Comparison of ENCODE assay signal across 9 cellular contexts in the genomic region with DNA sequence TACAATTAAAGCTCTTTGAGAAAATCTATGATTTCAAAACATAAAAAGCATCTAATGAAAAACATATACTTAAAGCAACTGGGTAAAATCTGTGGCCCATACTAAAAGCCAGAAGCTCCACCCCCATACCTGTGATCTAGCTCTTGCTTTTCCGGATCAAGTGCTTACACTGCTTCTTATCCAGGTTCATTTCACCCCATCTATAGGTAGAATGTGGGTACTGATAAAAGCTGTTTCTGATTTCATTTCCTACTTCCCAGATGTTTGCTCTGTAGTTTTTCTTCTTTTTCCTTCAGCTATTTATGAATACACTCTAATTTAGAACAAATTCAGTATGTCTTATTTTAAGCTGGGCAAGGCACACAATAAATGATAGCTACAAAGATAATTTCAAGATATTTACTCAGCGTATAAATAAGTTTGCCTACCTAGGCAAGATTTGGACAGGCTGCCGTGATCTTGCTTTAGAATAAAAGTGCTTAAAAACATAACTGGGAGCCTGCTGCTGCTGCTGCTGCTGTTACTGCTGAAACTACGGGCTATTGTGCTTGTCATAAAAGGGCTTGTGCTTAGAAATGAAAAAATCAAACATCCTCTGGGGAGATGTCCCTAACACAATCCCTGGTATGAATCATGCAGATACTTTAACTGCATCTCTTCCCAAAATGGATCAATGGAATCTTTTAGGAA. TPM values are rescaled to one million over a fixed set of nuclear protein-coding genes. Genes with fewer than 3 reads are reported as not detected.
DNase-seq lines count a peak whose midpoint lies in the region; ATAC-seq and TF ChIP-seq lines count a peak whose summit lies in the region.
"Had no signal": no experiment of that assay in that cellular context is flagged by ENCODE, and none has a peak within 500 bp of the region (broad histone marks: within the 10 kb centered on the region; RNA-seq: fewer than 3 reads in every experiment).

No MANE protein-coding gene starts in this region.

- H3K4me3 Mint-ChIP-seq in endothelial cell (ENCODE audit: unreplicated experiment), result peak overlapping the region; percentile 100

- H3K4me2 ChIP-seq in parathyroid adenoma (ENCODE audit: low read length), result peak overlapping the region; percentile 7

- TF ChIP-seq CTCF in endothelial cell (IDR thresholded peaks at IDR 0.05; ENCODE audit: unreplicated experiment) (peak; percentile 77), parathyroid adenoma (IDR thresholded peaks at IDR 0.05) (peak; percentile 26)

- H2AFZ ChIP-seq in parathyroid adenoma, result peak overlapping the region; percentile 15

- H3K4me3 ChIP-seq in HUES6 (ENCODE audit: low read depth, low read length), result peak overlapping the region; percentile 92
- H3K4me3 ChIP-seq in NT2/D1 (ENCODE audit: insufficient read length, low read depth), result peak overlapping the region; percentile 76
- peak overlapping the region; percentile 3 for H3K4me3 ChIP-seq in parathyroid adenoma (ENCODE audit: low read depth, low read length)

- DNase-seq in D341Med (ENCODE audit: low spot score) (peak; percentile 47), NT2/D1 (ENCODE audit: low read depth, low spot score) (peak; percentile 47), endothelial cell (ENCODE audit: low spot score) (no peak), AG08396 (ENCODE audit: low spot score) (no peak), epidermal melanocyte (ENCODE audit: insufficient read length, low spot score) (no peak)
- DNase-seq: activated B cell treated with CpG ODN at 0.5 μM for 24 hours had no signal

- H3K79me2 ChIP-seq in parathyroid adenoma, result no peaks in the 10 kb centered on the region

- no peaks in the 10 kb centered on the region for H3K9me3 Mint-ChIP-seq in endothelial cell (ENCODE audit: unreplicated experiment)
- H3K9me3 Mint-ChIP-seq: activated B cell treated with CpG ODN at 0.5 μM for 24 hours had no signal

- no peaks in the 10 kb centered on the region for H3K36me3 ChIP-seq in HUES6 (ENCODE audit: control insufficient read depth, insufficient read depth, low read length)
- no peaks in the 10 kb centered on the region for H3K36me3 ChIP-seq in NT2/D1 (ENCODE audit: insufficient read depth, insufficient read length, low read length)
- H3K36me3 ChIP-seq in parathyroid adenoma (ENCODE audit: control insufficient read depth, insufficient read depth, low read length), result no peaks in the 10 kb centered on the region

- H3K9ac ChIP-seq in HUES6 (ENCODE audit: low read length) (peak overlapping the region; percentile 85), NT2/D1 (ENCODE audit: insufficient read length, low read depth) (peak overlapping the region; percentile 84), parathyroid adenoma (no peak overlapping the region)

- peaks cover 52% of the 10 kb centered on the region for H3K4me1 Mint-ChIP-seq in endothelial cell (ENCODE audit: unreplicated experiment)

- H3K27ac Mint-ChIP-seq in endothelial cell (ENCODE audit: unreplicated experiment), result peak overlapping the region; percentile 78
- H3K27ac Mint-ChIP-seq: activated B cell treated with CpG ODN at 0.5 μM for 24 hours had no signal

- no peaks in the 10 kb centered on the region for H3K9me3 ChIP-seq in HUES6 (ENCODE audit: control insufficient read depth, insufficient read depth, low read depth, low read length)
- H3K9me3 ChIP-seq in NT2/D1 (ENCODE audit: insufficient read depth, low read length), result no peaks in the 10 kb centered on the region
- no peaks in the 10 kb centered on the region for H3K9me3 ChIP-seq in parathyroid adenoma (ENCODE audit: control insufficient read depth, low read length)

- H3K27me3 ChIP-seq in HUES6 (ENCODE audit: control insufficient read depth, insufficient read depth, low read length) (peaks cover 24% of the 10 kb centered on the region; the same call in 1 of the 2 replicates), NT2/D1 (ENCODE audit: insufficient read depth, insufficient read length) (no peaks in the 10 kb centered on the region), parathyroid adenoma (ENCODE audit: control insufficient read depth, insufficient read depth, low read length) (no peaks in the 10 kb centered on the region)

- ATAC-seq in HG03108 (IDR thresholded peaks at IDR 0.05; ENCODE audit: unreplicated experiment), result no peak

- H3K4me1 ChIP-seq in HUES6 (ENCODE audit: control insufficient read depth, insufficient read depth, low read length), result peaks cover 41% of the 10 kb centered on the region
- peaks cover 2% of the 10 kb centered on the region for H3K4me1 ChIP-seq in NT2/D1 (ENCODE audit: insufficient read depth, insufficient read length)
- H3K4me1 ChIP-seq in parathyroid adenoma, result peaks cover 4% of the 10 kb centered on the region

- peaks cover 5% of the 10 kb centered on the region for H3K27me3 Mint-ChIP-seq in endothelial cell (ENCODE audit: unreplicated experiment)

- H3K36me3 Mint-ChIP-seq in endothelial cell (ENCODE audit: low read depth, unreplicated experiment), result peaks cover 14% of the 10 kb centered on the region

- H3K27ac ChIP-seq in HUES6 (ENCODE audit: low read depth, low read length) (no peak overlapping the region), parathyroid adenoma (no peak overlapping the region)

RNA-seq across cellular contexts. Expression of gene SIPA1L2, which starts 2.1 kb away (rescaled TPM):
- 153 TPM for total RNA-seq in endothelial cell (ENCODE audit: unreplicated experiment)

Comparison
In these comparisons a context has a peak if more than half of its experiments do, and no peak if none do; other contexts are left out.
1. DNase-seq: peak in D341Med (single experiment) and NT2/D1 (single experiment); none in endothelial cell (single experiment), AG08396 (single experiment) and epidermal melanocyte (single experiment).
2. H3K4me3 ChIP-seq: peak in every context shown above with its lines; median percentile 92 in HUES6; 76 in NT2/D1; 3 in parathyroid adenoma.